Comparison of ENCODE assay signal across 25 cellular contexts in genomic region chr21:42848932-42849758, GRCh38. TPM values are rescaled to one million over a fixed set of nuclear protein-coding genes. Genes with fewer than 3 reads are reported as not detected.
A peak's percentile ranks its signal among the peaks of the same experiment; 100 is the strongest.
DNase-seq lines count a peak whose midpoint lies in the region; ATAC-seq and TF ChIP-seq lines count a peak whose summit lies in the region.
"Had no signal": no experiment of that assay in that cellular context is flagged by ENCODE, and none has a peak within 500 bp of the region (broad histone marks: within the 10 kb centered on the region; RNA-seq: fewer than 3 reads in every experiment).

No MANE protein-coding gene starts in this region.

- WGBS in spleen, 5 donors, result 86 to 94% (median 89%) methylated on average over 44 to 54 of the region's 54 CpGs
- 91% methylated on average over 49 of the region's 54 CpGs for WGBS in esophagus muscularis mucosa
- WGBS in testis, 2 donors, result 88 to 89% methylated on average over 49 to 52 of the region's 54 CpGs

- H3K36me3 Mint-ChIP-seq in WTC11 (peaks cover 83% of the 10 kb centered on the region), glutamatergic neuron (ENCODE audit: unreplicated experiment) (peaks cover 3% of the 10 kb centered on the region), immature natural killer cell (peaks cover 15 to 31% (median 22%) of the 10 kb centered on the region in 3 donors)

- TF ChIP-seq POLR2A in spleen (IDR thresholded peaks at IDR 0.05) (no peak), esophagus muscularis mucosa (IDR thresholded peaks at IDR 0.05; ENCODE audit: low read depth) (no peak), testis (IDR thresholded peaks at IDR 0.05) (no peak)

- H3K27me3 ChIP-seq in spleen (replicated peaks in 1 of 7) (no peaks in the 10 kb centered on the region), esophagus muscularis mucosa (no peaks in the 10 kb centered on the region), testis (no peaks in the 10 kb centered on the region)
- H3K27me3 ChIP-seq: right lobe of liver, transverse colon had no signal

- no peak overlapping the region for H3K4me3 Mint-ChIP-seq in WTC11
- no peak overlapping the region for H3K4me3 Mint-ChIP-seq in glutamatergic neuron (ENCODE audit: unreplicated experiment)
- H3K4me3 Mint-ChIP-seq in immature natural killer cell, result no peak overlapping the region
- H3K4me3 Mint-ChIP-seq: naive B cell had no signal

- intact Hi-C loops in Right ventricle myocardium inferior (cut with DNase I), result no loop called here
- intact Hi-C loops in left cardiac atrium (cut with DNase I), result no loop called here
- intact Hi-C loops in spleen (cut with DNase I; ENCODE audit: low total_unique reads), result no loop called here
- intact Hi-C loops in esophagus muscularis mucosa (cut with DNase I), result no loop called here
- intact Hi-C loops in testis (cut with DNase I; ENCODE audit: low total_unique reads), result no loop called here

- H3K27me3 Mint-ChIP-seq in WTC11 (ENCODE audit: low read depth) (no peaks in the 10 kb centered on the region), glutamatergic neuron (ENCODE audit: unreplicated experiment) (peaks cover 10% of the 10 kb centered on the region), immature natural killer cell (ENCODE audit: low read depth in 3 of 3) (peaks cover 0 to 3% (median 2%) of the 10 kb centered on the region in 3 donors)
- H3K27me3 Mint-ChIP-seq: naive B cell had no signal

- H3K27ac Mint-ChIP-seq in WTC11, result peak overlapping the region; percentile 97
- peak overlapping the region; percentile 77 for H3K27ac Mint-ChIP-seq in glutamatergic neuron (ENCODE audit: unreplicated experiment)
- peak overlapping the region in 2 of 6 donors; percentile 1 to 14 for H3K27ac Mint-ChIP-seq in immature natural killer cell

- H3K4me1 Mint-ChIP-seq in WTC11 (no peaks in the 10 kb centered on the region), glutamatergic neuron (ENCODE audit: low read depth, unreplicated experiment) (peaks cover 3% of the 10 kb centered on the region), immature natural killer cell (peaks cover 0 to 4% of the 10 kb centered on the region in 2 donors)

- DNase-seq in Right ventricle myocardium inferior (ENCODE audit: missing footprints) (peak; percentile 60), left cardiac atrium (no peak), WTC11 (ENCODE audit: low spot score) (no peak), glutamatergic neuron (no peak), spleen (peak; percentile 68), immature natural killer cell (no peak), esophagus muscularis mucosa (ENCODE audit: extremely low spot score) (no peak), testis (no peak)
- DNase-seq: activated CD4-positive, alpha-beta T cell treated with anti-CD3 and anti-CD28 coated beads, Interleukin-2, amount 50 U/mL, for 4 hours; activated CD8-positive, alpha-beta memory T cell treated with anti-CD3 and anti-CD28 coated beads, Interleukin-2, amount 50 U/mL, for 48 hours; amygdala; C1 segment of cervical spinal cord; caudate nucleus; DND-41; HCEC 1CT; Karpas-422; naive B cell; NCI-H1930; NCI-H2227 treated with DMSO at 0.1 percent for 48 hours; NCI-H774; transverse colon had no signal

- H3K9me3 Mint-ChIP-seq in WTC11 (no peaks in the 10 kb centered on the region), glutamatergic neuron (ENCODE audit: unreplicated experiment) (peaks cover 4% of the 10 kb centered on the region), immature natural killer cell (no peaks in the 10 kb centered on the region)

- H3K4me1 ChIP-seq in spleen (peaks cover 0 to 15% (median 2%) of the 10 kb centered on the region in 6 donors), esophagus muscularis mucosa (peaks cover 6 to 15% (median 7%) of the 10 kb centered on the region in 4 donors), testis (no peaks in the 10 kb centered on the region)
- H3K4me1 ChIP-seq: transverse colon had no signal

- H3K9me3 ChIP-seq in spleen, result no peaks in the 10 kb centered on the region
- H3K9me3 ChIP-seq in esophagus muscularis mucosa, result no peaks in the 10 kb centered on the region
- no peaks in the 10 kb centered on the region for H3K9me3 ChIP-seq in testis
- H3K9me3 ChIP-seq: right lobe of liver, transverse colon had no signal

- no peak overlapping the region for H3K27ac ChIP-seq in spleen
- H3K27ac ChIP-seq in esophagus muscularis mucosa (replicated peaks in 1 of 4), result no peak overlapping the region
- no peak overlapping the region for H3K27ac ChIP-seq in testis
- H3K27ac ChIP-seq: right lobe of liver, RWPE1, transverse colon, VCaP had no signal

- no peak for TF ChIP-seq EP300 in esophagus muscularis mucosa (IDR thresholded peaks at IDR 0.05)

- POLR2A ChIA-PET in WTC11 (lab: Charles Lee), result no interaction called here

- CTCF ChIA-PET in WTC11 (lab: Charles Lee), result interaction anchor here (1.3 kb wide), 1 partner anchor 44 kb away, joined by 4 read pairs; the partner anchor contains the start of gene NDUFV3

- no peak for TF ChIP-seq CTCF in WTC11 (IDR thresholded peaks at IDR 0.05)
- no peak for TF ChIP-seq CTCF in glutamatergic neuron (IDR thresholded peaks at IDR 0.05; ENCODE audit: partially characterized antibody, unreplicated experiment)
- TF ChIP-seq CTCF in spleen (IDR thresholded peaks at IDR 0.05 in 8 of 11, conservative IDR thresholded peaks at IDR 0.05 in 3 of 11), result no peak
- no peak for TF ChIP-seq CTCF in esophagus muscularis mucosa (IDR thresholded peaks at IDR 0.05)
- no peak for TF ChIP-seq CTCF in testis (IDR thresholded peaks at IDR 0.05)

- no peak for ATAC-seq in Right ventricle myocardium inferior
- no peak for ATAC-seq in left cardiac atrium
- ATAC-seq in WTC11, result no peak
- ATAC-seq: SK-N-SH treated with all-trans-retinoic acid at 6 μM for 48 hours had no signal

- H3K4me3 ChIP-seq in spleen, result no peak overlapping the region
- H3K4me3 ChIP-seq in esophagus muscularis mucosa, result no peak overlapping the region
- H3K4me3 ChIP-seq in testis, result no peak overlapping the region
- H3K4me3 ChIP-seq: right lobe of liver, transverse colon had no signal

- H3K36me3 ChIP-seq in spleen (peaks cover 2 to 94% (median 85%) of the 10 kb centered on the region in 6 donors), esophagus muscularis mucosa (peaks cover 33 to 92% (median 90%) of the 10 kb centered on the region in 4 donors), testis (ENCODE audit: low read depth, missing control alignments) (no peaks in the 10 kb centered on the region)

TF ChIP-seq in WTC11, 78 proteins besides CTCF, POLR2A, EP300 and RAD21:
- no peak for TF ChIP-seq PRRX2 (CRISPR knock-in tag; IDR thresholded peaks at IDR 0.05)
- TF ChIP-seq ARID4B (CRISPR knock-in tag; IDR thresholded peaks at IDR 0.05; ENCODE audit: borderline replicate concordance), result no peak

RNA-seq across cellular contexts. Expression of gene WDR4, which starts 30.2 kb away (rescaled TPM):
- total RNA-seq in Right ventricle myocardium inferior (6.5 TPM), left cardiac atrium (1 to 10 TPM; 6.5 to 9.9 TPM), WTC11 (2021) (41.5 to 42.6 TPM (median 42.2 TPM) in 3 replicates), glutamatergic neuron (ENCODE audit: unreplicated experiment) (15.7 TPM), spleen (10 to 100 TPM; 11.2 to 31.3 (median 20.7) TPM), esophagus muscularis mucosa (10 to 100 TPM in 1 of 4 donors, 1 to 10 TPM in 3; 5.8 to 10.1 (median 7.0) TPM), testis (10 to 100 TPM; 24.8 to 24.9 TPM)
- polyA plus RNA-seq in spleen (10 to 100 TPM in 2 of 3 donors, 1 to 10 TPM in 1; 6.1 to 17.4 (median 11.6) TPM), immature natural killer cell (10 to 100 TPM in 1 of 3 donors, 1 to 10 TPM in 2; 4.2 to 17.5 (median 5.1) TPM), testis (ENCODE audit: insufficient read depth, low read depth, low replicate concordance) (14.2 TPM)

RNA-seq across cellular contexts. Expression of gene NDUFV3, which starts 44.0 kb away (rescaled TPM):
- total RNA-seq in Right ventricle myocardium inferior (61.0 TPM), left cardiac atrium (10 to 100 TPM; 46.4 to 49.7 TPM), WTC11 (2021) (28.5 to 32.6 TPM (median 30.9 TPM) in 3 replicates), glutamatergic neuron (ENCODE audit: unreplicated experiment) (33.9 TPM), spleen (10 to 100 TPM; 27.2 to 38.8 (median 37.1) TPM), esophagus muscularis mucosa (100 to 1,000 TPM in 1 of 4 donors, 10 to 100 TPM in 3; 56.7 to 102 (median 74.1) TPM), testis (10 to 100 TPM; 37.8 to 53.3 TPM)
- polyA plus RNA-seq in spleen (10 to 100 TPM; 12.0 to 18.7 (median 12.1) TPM), immature natural killer cell (10 to 100 TPM in 1 of 3 donors, 1 to 10 TPM in 2; 7.1 to 22.1 (median 9.5) TPM), testis (ENCODE audit: insufficient read depth, low read depth, low replicate concordance) (35.2 TPM)

Comparison
In these comparisons a context has a peak if more than half of its experiments do, and no peak if none do; other contexts are left out.
1. DNase-seq: peak in Right ventricle myocardium inferior (single experiment) and spleen (single experiment); none in left cardiac atrium (single experiment), WTC11 (single experiment), glutamatergic neuron (single experiment), immature natural killer cell (0 of 3), esophagus muscularis mucosa (single experiment) and testis (single experiment).